Comparison of ENCODE assay signal across 3 cellular contexts in the genomic region with DNA sequence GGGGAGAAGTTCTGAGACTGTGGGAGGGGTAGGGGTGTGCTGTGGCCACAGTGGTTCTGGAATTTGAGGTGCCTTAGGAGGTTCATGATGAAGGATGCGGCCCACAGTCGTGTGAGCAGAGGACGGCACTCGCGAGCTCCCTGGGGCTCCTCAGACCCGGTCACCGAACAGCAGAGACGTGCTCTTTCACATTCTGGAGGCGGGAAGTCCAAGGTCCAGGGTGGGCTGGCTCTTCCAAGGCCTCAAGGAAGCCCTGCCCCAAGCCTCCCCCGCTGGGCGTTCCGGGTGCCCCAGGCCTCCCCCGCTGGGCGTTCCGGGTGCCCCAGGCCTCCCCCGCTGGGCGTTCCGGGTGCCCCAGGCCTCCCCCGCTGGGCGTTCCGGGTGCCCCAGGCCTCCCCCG. TPM values are rescaled to one million over a fixed set of nuclear protein-coding genes. Genes with fewer than 3 reads are reported as not detected.
"Had no signal": no experiment of that assay in that cellular context is flagged by ENCODE, and none has a peak within 500 bp of the region (broad histone marks: within the 10 kb centered on the region; RNA-seq: fewer than 3 reads in every experiment).

No MANE protein-coding gene starts in this region.

RNA-seq across cellular contexts. Expression of gene BRSK2, which starts 33.7 kb away (rescaled TPM):
- total RNA-seq: OCI-LY7, RPMI7951, SJCRH30 had no signal
